Comparison of ENCODE assay signal across 8 cellular contexts in the genomic region with DNA sequence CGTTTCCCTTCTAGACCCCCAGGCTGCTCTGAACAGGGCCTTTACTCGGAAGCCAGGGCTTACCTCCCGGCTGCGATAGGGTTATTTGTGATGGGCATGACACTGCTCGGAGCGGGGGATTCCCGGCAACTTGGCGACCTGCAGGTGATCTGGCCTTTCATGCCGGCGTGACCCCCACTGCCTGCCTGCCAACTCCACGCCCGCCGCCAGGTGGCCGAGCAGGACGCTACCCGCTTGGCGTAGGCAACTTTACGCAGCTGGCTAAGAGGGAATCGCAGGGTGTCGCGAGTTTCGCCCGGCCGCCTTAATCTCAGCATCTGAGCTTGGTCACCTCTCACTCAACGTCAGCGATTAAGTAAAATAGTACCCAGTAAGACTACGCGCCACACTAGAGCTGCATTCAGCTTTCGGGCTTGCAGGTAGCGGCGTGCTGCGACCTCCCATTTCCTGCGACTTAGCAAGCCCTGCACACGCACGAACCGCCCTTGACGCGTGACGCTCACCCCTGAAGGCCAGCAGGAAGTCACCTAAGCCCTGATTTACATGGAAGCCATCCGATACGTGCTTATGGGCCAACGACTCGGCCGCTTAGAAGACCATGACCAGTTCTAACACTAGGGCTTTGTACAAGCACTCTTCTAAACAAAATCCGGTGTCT. TPM values are rescaled to one million over a fixed set of nuclear protein-coding genes. Genes with fewer than 3 reads are reported as not detected.
DNase-seq lines count a peak whose midpoint lies in the region; ATAC-seq lines count a peak whose summit lies in the region.

No MANE protein-coding gene starts in this region.

- ATAC-seq in GM19043 (IDR thresholded peaks at IDR 0.05; ENCODE audit: low read depth, unreplicated experiment) (peak; percentile 28), HG03354 (IDR thresholded peaks at IDR 0.05; ENCODE audit: poor library complexity, severe bottlenecking, unreplicated experiment) (peak; percentile 48), memory B cell (ENCODE audit: low read depth) (peak; percentile 59)

- peak; percentile 44 for DNase-seq in NCI-H524 treated with DMSO at 0.1 percent for 48 hours (lab: John Stamatoyannopoulos, UW)
- DNase-seq in activated CD4-positive, alpha-beta memory T cell treated with anti-CD3 and anti-CD28 coated beads, Interleukin-2, amount 10 ng/mL, durations not matched to agents 7 days and 5 days = peak; percentile 86
- peak; percentile 96 to 98 for DNase-seq in memory B cell (ENCODE audit: low spot score in 2 of 2)
- DNase-seq in stimulated activated CD8-positive, alpha-beta memory T cell treated with anti-CD3 and anti-CD28 coated beads, Interleukin-12 subunit alpha, Interleukin-12 subunit beta, amount 100 ng/mL, for 24 hours (ENCODE audit: extremely low read depth) = peak; percentile 70

- peaks cover 3% of the 10 kb centered on the region for H3K9me3 Mint-ChIP-seq in activated CD4-positive, alpha-beta memory T cell treated with anti-CD3 and anti-CD28 coated beads, Interleukin-2, amount 10 ng/mL, durations not matched to agents 7 days and 5 days
- peaks cover 6% of the 10 kb centered on the region for H3K9me3 Mint-ChIP-seq in memory B cell

- no peaks in the 10 kb centered on the region for H3K27me3 Mint-ChIP-seq in activated CD4-positive, alpha-beta memory T cell treated with anti-CD3 and anti-CD28 coated beads, Interleukin-2, amount 10 ng/mL, durations not matched to agents 7 days and 5 days
- no peaks in the 10 kb centered on the region for H3K27me3 Mint-ChIP-seq in memory B cell

- peaks cover 47% of the 10 kb centered on the region for H3K4me1 Mint-ChIP-seq in activated CD4-positive, alpha-beta memory T cell treated with anti-CD3 and anti-CD28 coated beads, Interleukin-2, amount 10 ng/mL, durations not matched to agents 7 days and 5 days
- peaks cover 23% of the 10 kb centered on the region for H3K4me1 Mint-ChIP-seq in memory B cell

- peaks cover 13 to 38% (median 26%) of the 10 kb centered on the region in 11 experiments; a peak in 20 of 22 replicates for H3K36me3 ChIP-seq in BLaER1 treated with 17β-estradiol and CSF1 and Interleukin-3, amounts not matched to agents 10 nM and 100 nM
- no peaks in the 10 kb centered on the region for H3K36me3 ChIP-seq in ectodermal cell (ENCODE audit: control insufficient read depth, insufficient read depth, low read length)

- peak overlapping the region; percentile 72 to 84 (median 80) for H3K4me3 ChIP-seq in BLaER1 treated with 17β-estradiol and CSF1 and Interleukin-3, amounts not matched to agents 10 nM and 100 nM
- peak overlapping the region; percentile 73 for H3K4me3 ChIP-seq in ectodermal cell (ENCODE audit: insufficient read depth, low read depth, low read length)

- peaks cover 26 to 42% (median 32%) of the 10 kb centered on the region in 10 experiments for H3K4me1 ChIP-seq in BLaER1 treated with 17β-estradiol and CSF1 and Interleukin-3, amounts not matched to agents 10 nM and 100 nM
- H3K4me1 ChIP-seq in ectodermal cell (ENCODE audit: control insufficient read depth, insufficient read depth, low read length) = peaks cover 3% of the 10 kb centered on the region

- H4K20me1 ChIP-seq in BLaER1 treated with 17β-estradiol and CSF1 and Interleukin-3, amounts not matched to agents 10 nM and 100 nM = peaks cover 0 to 43% (median 0%) of the 10 kb centered on the region in 11 experiments; a peak in 7 of 22 replicates

- peak overlapping the region; percentile 82 to 97 (median 88) for H3K27ac ChIP-seq in BLaER1 treated with 17β-estradiol and CSF1 and Interleukin-3, amounts not matched to agents 10 nM and 100 nM
- H3K27ac ChIP-seq in ectodermal cell (ENCODE audit: insufficient read depth, low read depth, low read length, poor library complexity, severe bottlenecking) = peak overlapping the region; percentile 81

- H3K4me2 ChIP-seq in BLaER1 treated with 17β-estradiol and CSF1 and Interleukin-3, amounts not matched to agents 10 nM and 100 nM = peak overlapping the region; percentile 68 to 96 (median 90)

- H3K36me3 Mint-ChIP-seq in activated CD4-positive, alpha-beta memory T cell treated with anti-CD3 and anti-CD28 coated beads, Interleukin-2, amount 10 ng/mL, durations not matched to agents 7 days and 5 days (ENCODE audit: low read depth) = peaks cover 68% of the 10 kb centered on the region
- peaks cover 27% of the 10 kb centered on the region for H3K36me3 Mint-ChIP-seq in memory B cell

- peak overlapping the region; percentile 98 for H3K27ac Mint-ChIP-seq in activated CD4-positive, alpha-beta memory T cell treated with anti-CD3 and anti-CD28 coated beads, Interleukin-2, amount 10 ng/mL, durations not matched to agents 7 days and 5 days
- H3K27ac Mint-ChIP-seq in memory B cell = peak overlapping the region; percentile 99

- H3K9me3 ChIP-seq in BLaER1 treated with 17β-estradiol and CSF1 and Interleukin-3, amounts not matched to agents 10 nM and 100 nM (replicated peaks in 1 of 11) = peaks cover 28 to 42% (median 33%) of the 10 kb centered on the region in 11 experiments
- H3K9me3 ChIP-seq in ectodermal cell (ENCODE audit: control insufficient read depth, low read length) = no peaks in the 10 kb centered on the region

- H3K27me3 ChIP-seq in BLaER1 treated with 17β-estradiol and CSF1 and Interleukin-3, amounts not matched to agents 10 nM and 100 nM = peaks cover 7 to 26% (median 23%) of the 10 kb centered on the region in 11 experiments
- peaks cover 21% of the 10 kb centered on the region for H3K27me3 ChIP-seq in ectodermal cell (ENCODE audit: control insufficient read depth, insufficient read depth, low read length, poor library complexity, severe bottlenecking)

- POLR2A ChIA-PET in activated CD4-positive, alpha-beta memory T cell treated with anti-CD3 and anti-CD28 coated beads, Interleukin-2, amount 10 ng/mL, durations not matched to agents 7 days and 5 days (lab: Charles Lee) = interaction anchor here (0.6 to 7.9 kb wide), 39 partner anchors 11 to 793 kb away, joined by 3 to 177 read pairs (median 5); a partner anchor contains a TSS

- CTCF ChIA-PET in activated CD4-positive, alpha-beta memory T cell treated with anti-CD3 and anti-CD28 coated beads, Interleukin-2, amount 10 ng/mL, durations not matched to agents 7 days and 5 days (lab: Charles Lee) = interaction anchor here (0.6 to 3.1 kb wide), 25 partner anchors 11 to 451 kb away, joined by 3 to 50 read pairs (median 4); a partner anchor contains a TSS

- peak overlapping the region; percentile 75 to 96 (median 88) for H3K9ac ChIP-seq in BLaER1 treated with 17β-estradiol and CSF1 and Interleukin-3, amounts not matched to agents 10 nM and 100 nM

- peak overlapping the region; percentile 90 for H3K4me3 Mint-ChIP-seq in activated CD4-positive, alpha-beta memory T cell treated with anti-CD3 and anti-CD28 coated beads, Interleukin-2, amount 10 ng/mL, durations not matched to agents 7 days and 5 days
- peak overlapping the region; percentile 94 for H3K4me3 Mint-ChIP-seq in memory B cell

- WGBS in ectodermal cell, 2 experiments = 5% methylated on average over 45 of the region's 45 CpGs

RNA-seq across cellular contexts. Expression of a gene that starts 33.3 kb away (rescaled TPM):
- 10 to 100 TPM; 91.1 to 92.7 TPM for total RNA-seq in activated CD4-positive, alpha-beta memory T cell treated with anti-CD3 and anti-CD28 coated beads, Interleukin-2, amount 10 ng/mL, durations not matched to agents 7 days and 5 days
- polyA plus RNA-seq in ectodermal cell (2013, experiment 1 of 4) = 103 TPM
- polyA plus RNA-seq in ectodermal cell (2013, experiment 2 of 4) = 84.9 TPM
- 74.8 TPM for polyA plus RNA-seq in ectodermal cell (2013, experiment 3 of 4)
- polyA plus RNA-seq in ectodermal cell (2013, experiment 4 of 4) = 80.2 TPM

RNA-seq across cellular contexts. Expression of a gene that starts 33.5 kb away (rescaled TPM):
- 1 to 10 TPM; 2.0 to 2.4 TPM for total RNA-seq in activated CD4-positive, alpha-beta memory T cell treated with anti-CD3 and anti-CD28 coated beads, Interleukin-2, amount 10 ng/mL, durations not matched to agents 7 days and 5 days
- polyA plus RNA-seq in ectodermal cell (2013, experiment 1 of 4) = 4.3 TPM
- 5.8 TPM for polyA plus RNA-seq in ectodermal cell (2013, experiment 2 of 4)
- 6.0 TPM for polyA plus RNA-seq in ectodermal cell (2013, experiment 3 of 4)
- polyA plus RNA-seq in ectodermal cell (2013, experiment 4 of 4) = 7.1 TPM

RNA-seq across cellular contexts. Expression of a gene that starts 44.0 kb away (rescaled TPM):
- total RNA-seq in activated CD4-positive, alpha-beta memory T cell treated with anti-CD3 and anti-CD28 coated beads, Interleukin-2, amount 10 ng/mL, durations not matched to agents 7 days and 5 days = not detected
- not detected for polyA plus RNA-seq in ectodermal cell (2013, experiment 1 of 4)
- polyA plus RNA-seq in ectodermal cell (2013, experiment 2 of 4) = not detected
- not detected for polyA plus RNA-seq in ectodermal cell (2013, experiment 3 of 4)
- polyA plus RNA-seq in ectodermal cell (2013, experiment 4 of 4) = not detected

Comparison
In these comparisons a context has a peak if more than half of its experiments do, and no peak if none do; other contexts are left out.
1. Peak in every context shown above with its lines: DNase-seq, ATAC-seq, H3K4me3 ChIP-seq and H3K27ac ChIP-seq.
2. DNase-seq: peak in every context shown above with its lines; median percentile 97 in memory B cell; 86 in activated CD4-positive, alpha-beta memory T cell treated with anti-CD3 and anti-CD28 coated beads, Interleukin-2, amount 10 ng/mL, durations not matched to agents 7 days and 5 days; 70 in stimulated activated CD8-positive, alpha-beta memory T cell treated with anti-CD3 and anti-CD28 coated beads, Interleukin-12 subunit alpha, Interleukin-12 subunit beta, amount 100 ng/mL, for 24 hours; 44 in NCI-H524 treated with DMSO at 0.1 percent for 48 hours.